ENCODE assay signal across 21 cellular contexts in genomic region chr2:50732796-50733195, GRCh38.
"Had no signal": no experiment of that assay in that cellular context is flagged by ENCODE, and none has a peak within 500 bp of the region (broad histone marks: within the 10 kb centered on the region; RNA-seq: fewer than 3 reads in every experiment).

No MANE protein-coding gene starts in this region.

- H3K4me1 ChIP-seq: gastrocnemius medialis, prostate gland, right atrium auricular region, spleen, upper lobe of left lung had no signal

- ATAC-seq: effector memory CD8-positive, alpha-beta T cell; gastrocnemius medialis; left lobe of liver; natural killer cell; sciatic nerve; stimulated activated memory B cell treated with anti-CD40 and anti-IgM and Interleukin-4, amounts not matched to agents 10 μg/mL and 1 μg/mL and 100 μg/mL, for 72 hours; stimulated activated naive CD8-positive, alpha-beta T cell treated with anti-CD3 and anti-CD28 coated beads, Interleukin-15, Interleukin-2, amounts not matched to agents 100 U/mL and 50 U/mL, for 24 hours had no signal

- H3K36me3 ChIP-seq: gastrocnemius medialis, prostate gland, right atrium auricular region, spleen, thoracic aorta, tibial nerve, upper lobe of left lung had no signal

- H3K4me3 ChIP-seq: gastrocnemius medialis, prostate gland, right atrium auricular region, skin epidermis, spleen, thoracic aorta, tibial nerve, upper lobe of left lung had no signal

- DNase-seq: cortex of kidney; effector memory CD8-positive, alpha-beta T cell; gastrocnemius medialis; head of caudate nucleus; kidney; mesendoderm; midbrain; natural killer cell; nucleus accumbens; spleen; stimulated activated CD4-positive, alpha-beta T cell treated with anti-CD3 and anti-CD28 coated beads, Interleukin-4, amount 100 ng/mL, for 4 hours; stimulated activated naive CD8-positive, alpha-beta T cell treated with anti-CD3 and anti-CD28 coated beads, Interleukin-15, Interleukin-2, amounts not matched to agents 100 U/mL and 50 U/mL, for 24 hours; upper lobe of left lung had no signal

- H3K9me3 ChIP-seq: gastrocnemius medialis, prostate gland, right atrium auricular region, spleen, thoracic aorta, tibial nerve, upper lobe of left lung had no signal

- H3K27ac ChIP-seq: gastrocnemius medialis, prostate gland, right atrium auricular region, skin epidermis, spleen, thoracic aorta, upper lobe of left lung had no signal

- H3K27me3 ChIP-seq: gastrocnemius medialis, right atrium auricular region, spleen, tibial nerve, upper lobe of left lung had no signal
